Comparison of ENCODE assay signal across 1 cellular context in genomic region chr10:95693668-95694534, GRCh38.
TF ChIP-seq lines count a peak whose summit lies in the region.

Gene TCTN3, minus strand, starts transcription at chr10:95693927. Its CDS starts 28 bp downstream, at chr10:95693899.

TF ChIP-seq in K562, 482 proteins besides CTCF, POLR2A, EP300 and RAD21 (continued from another document and continues in another):
- TF ChIP-seq PBX2 (CRISPR knock-in tag; IDR thresholded peaks at IDR 0.05; ENCODE audit: low read depth) (no peak), PBX2 (tag; conservative IDR thresholded peaks at IDR 0.05; ENCODE audit: low read depth) (no peak), SRF (CRISPR knock-in tag; IDR thresholded peaks at IDR 0.05) (no peak), GABPA (tag; conservative IDR thresholded peaks at IDR 0.05; ENCODE audit: low read depth) (peak; percentile 47; the same call in 1 of the 2 replicates), RBBP5 (IDR thresholded peaks at IDR 0.05; ENCODE audit: borderline replicate concordance, insufficient read depth, low read length, poor library complexity, severe bottlenecking) (peak; percentile 82), HOMEZ (CRISPR knock-in tag; IDR thresholded peaks at IDR 0.05) (no peak), PML (IDR thresholded peaks at IDR 0.05; ENCODE audit: low read length) (no peak), PRDM10 (IDR thresholded peaks at IDR 0.05; ENCODE audit: partially characterized antibody) (peak; percentile 15), ZBTB9 (CRISPR knock-in tag; IDR thresholded peaks at IDR 0.05) (no peak), KHSRP (IDR thresholded peaks at IDR 0.05) (0 out of 2 replicates have a peak, but pooled peaks have one; percentile 10), PHF20 (IDR thresholded peaks at IDR 0.05; ENCODE audit: partially characterized antibody) (peak; percentile 82), PTBP1 (IDR thresholded peaks at IDR 0.05; ENCODE audit: low read depth, low read length) (0 out of 2 replicates have a peak, but pooled peaks have one; percentile 36), SMARCE1 (IDR thresholded peaks at IDR 0.05) (no peak), MLLT1 (IDR thresholded peaks at IDR 0.05) (peak in 1 of 2 experiments; percentile 62; a peak in 1 of 4 replicates), DMBX1 (CRISPR knock-in tag; IDR thresholded peaks at IDR 0.05; ENCODE audit: borderline replicate concordance) (no peak), BACH1 (tag; IDR thresholded peaks at IDR 0.05) (no peak), NFYB (IDR thresholded peaks at IDR 0.05; ENCODE audit: extremely low read depth, insufficient read length) (peak; percentile 68), KLF6 (CRISPR knock-in tag; IDR thresholded peaks at IDR 0.05; ENCODE audit: borderline replicate concordance) (0 out of 2 replicates have a peak, but pooled peaks have one; percentile 14), SMARCA5 (IDR thresholded peaks at IDR 0.05) (peak; percentile 62; the same call in 1 of the 2 replicates), NRF1 (conservative IDR thresholded peaks at IDR 0.05 in 1 of 2, IDR thresholded peaks at IDR 0.05 in 1 of 2) (peak; percentile 78 to 84), ZBED1 (IDR thresholded peaks at IDR 0.05) (no peak), ZNF764 (CRISPR knock-in tag; IDR thresholded peaks at IDR 0.05; ENCODE audit: low read depth) (no peak), FOXA3 (CRISPR knock-in tag; conservative IDR thresholded peaks at IDR 0.05 in 1 of 2, IDR thresholded peaks at IDR 0.05 in 1 of 2) (no peak), YBX1 (IDR thresholded peaks at IDR 0.05) (no peak), PHF8 (IDR thresholded peaks at IDR 0.05; ENCODE audit: borderline replicate concordance, low read length) (peak; percentile 86; the same call in 1 of the 2 replicates), HCFC1 (IDR thresholded peaks at IDR 0.05; ENCODE audit: low read depth, low read length) (peak; percentile 66), ZBTB5 (IDR thresholded peaks at IDR 0.05) (no peak), E2F8 (IDR thresholded peaks at IDR 0.05; ENCODE audit: low read depth, partially characterized antibody) (peak; percentile 19), ZFP30 (CRISPR knock-in tag; IDR thresholded peaks at IDR 0.05; ENCODE audit: borderline replicate concordance) (no peak), TFE3 (CRISPR knock-in tag; IDR thresholded peaks at IDR 0.05) (no peak), SAP30 (IDR thresholded peaks at IDR 0.05; ENCODE audit: borderline replicate concordance, insufficient read depth, low read depth, low read length, poor library complexity, severe bottlenecking) (peak; percentile 89), U2AF1 (optimal IDR thresholded peaks at IDR 0.05; ENCODE audit: low read depth, low read length) (no peak), ETV1 (tag; conservative IDR thresholded peaks at IDR 0.05; ENCODE audit: low read depth) (peak; percentile 94), FOXO4 (CRISPR knock-in tag; IDR thresholded peaks at IDR 0.05) (no peak), FOS (IDR thresholded peaks at IDR 0.05; ENCODE audit: extremely low read depth, insufficient read length) (peak; percentile 81), GATAD2B (IDR thresholded peaks at IDR 0.05; ENCODE audit: borderline replicate concordance) (no peak), ZNF282 (CRISPR knock-in tag; IDR thresholded peaks at IDR 0.05) (no peak), ZFX (CRISPR knock-in tag; IDR thresholded peaks at IDR 0.05) (peak; percentile 87), CREB3 (tag; conservative IDR thresholded peaks at IDR 0.05; ENCODE audit: low read depth) (no peak), POLR2AphosphoS5 (IDR thresholded peaks at IDR 0.05; ENCODE audit: control insufficient read depth, insufficient read depth, low read depth, low read length) (peak; percentile 23; the same call in 1 of the 2 replicates), STAG1 (CRISPR knock-in tag; IDR thresholded peaks at IDR 0.05; ENCODE audit: borderline replicate concordance) (peak; percentile 82; the same call in 1 of the 2 replicates)
